Comparison of ENCODE assay signal across 1 cellular context in the genomic region with DNA sequence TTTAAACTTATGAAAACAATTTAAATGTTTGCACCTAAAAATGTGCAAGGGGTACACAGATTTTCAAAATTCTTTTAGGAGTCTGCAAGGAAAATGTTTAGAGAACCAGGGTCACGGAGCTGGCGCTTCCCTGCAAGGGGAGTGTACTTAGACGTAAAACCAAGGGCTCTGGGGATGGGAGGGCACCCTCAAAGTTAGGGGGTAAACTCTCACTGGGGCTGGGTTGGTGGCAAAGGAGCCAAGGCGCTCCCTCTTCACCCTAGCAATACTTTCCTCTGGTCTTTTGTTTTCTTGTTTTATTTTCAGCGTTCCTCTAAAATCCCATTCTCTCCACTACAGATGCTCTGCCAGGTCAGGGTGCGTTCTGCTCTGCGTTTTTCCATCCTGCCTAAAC.
TF ChIP-seq lines count a peak whose summit lies in the region.

No MANE protein-coding gene starts in this region.

TF ChIP-seq in HepG2, 621 proteins besides CTCF, POLR2A, EP300 and RAD21:
- TF ChIP-seq ISL2 (CRISPR knock-in tag; IDR thresholded peaks at IDR 0.05) (no peak), ZNF672 (CRISPR knock-in tag; IDR thresholded peaks at IDR 0.05) (no peak), CBX2 (IDR thresholded peaks at IDR 0.05; ENCODE audit: low read depth, low read length) (0 out of 2 replicates have a peak, but pooled peaks have one; percentile 27), CBX2 (CRISPR knock-in tag; IDR thresholded peaks at IDR 0.05; ENCODE audit: low read depth) (peak; percentile 75; the same call in 1 of the 2 replicates)
